8 cellular contexts compared by ENCODE assay signal in the genomic region with DNA sequence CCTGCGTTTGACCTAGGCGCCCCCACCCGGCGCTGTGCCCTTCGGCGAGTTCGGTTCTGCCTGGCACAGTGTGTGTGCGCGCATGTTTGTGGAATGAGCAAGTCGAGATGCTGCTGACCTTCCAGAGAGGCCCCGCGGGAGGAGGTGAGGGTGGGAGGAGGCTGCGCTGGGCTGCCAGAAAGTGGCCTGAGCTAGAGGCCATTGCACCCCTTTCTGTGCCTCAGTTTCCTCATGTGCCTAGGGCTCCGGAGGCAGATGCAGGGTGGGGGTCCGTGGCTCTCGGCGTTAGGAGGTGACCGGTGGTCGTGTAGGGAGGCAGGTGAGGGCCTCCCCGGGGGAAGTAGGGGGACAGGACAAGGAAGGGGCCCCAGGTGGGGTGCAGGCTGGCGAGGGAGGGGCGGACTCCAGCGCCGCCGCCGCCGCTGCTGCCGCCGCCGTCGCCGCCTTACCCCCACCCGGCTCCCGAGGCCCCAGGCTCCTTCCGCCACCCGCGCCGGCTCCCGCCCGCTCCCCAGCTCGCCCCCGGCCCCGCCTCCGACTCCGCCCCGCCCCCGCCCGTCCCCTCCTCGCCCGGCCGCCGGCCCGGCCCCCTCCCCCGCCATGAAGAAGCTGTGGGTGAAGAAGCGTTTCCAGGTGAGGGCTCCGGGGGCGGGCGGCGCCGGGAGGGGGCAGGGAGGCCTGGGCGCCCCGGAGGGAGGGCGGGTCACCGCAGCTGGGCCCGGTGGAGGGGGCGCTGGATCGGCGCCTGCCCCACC. TPM values are rescaled to one million over a fixed set of nuclear protein-coding genes. Genes with fewer than 3 reads are reported as not detected.
DNase-seq lines count a peak whose midpoint lies in the region; ATAC-seq and TF ChIP-seq lines count a peak whose summit lies in the region.

No MANE protein-coding gene starts in this region.

- intact Hi-C loops in ascending aorta (cut with DNase I): loop anchor here (5.0 kb wide), 1 partner anchor 34 kb away; no protein-coding TSS in a partner anchor

- H3K9ac ChIP-seq in skeletal muscle satellite cell (ENCODE audit: low read depth, low read length): peak overlapping the region; percentile 66

- H3K27me3 ChIP-seq in SJSA1 (replicated peaks): peaks cover 4% of the 10 kb centered on the region; the same call in 1 of the 2 replicates
- no peaks in the 10 kb centered on the region for H3K27me3 ChIP-seq in ascending aorta
- peaks cover 2% of the 10 kb centered on the region for H3K27me3 ChIP-seq in skeletal muscle satellite cell (ENCODE audit: control insufficient read depth, insufficient read depth, low read length)

- peaks cover 8% of the 10 kb centered on the region for H3K4me1 ChIP-seq in SJSA1 (replicated peaks)
- H3K4me1 ChIP-seq in ascending aorta: peaks cover 4 to 45% of the 10 kb centered on the region in 2 donors
- H3K4me1 ChIP-seq in skeletal muscle satellite cell (ENCODE audit: control insufficient read depth, insufficient read depth, low read length): peaks cover 35% of the 10 kb centered on the region

- H3K4me3 ChIP-seq in SJSA1: peak overlapping the region; percentile 45
- peak overlapping the region; percentile 85 to 89 for H3K4me3 ChIP-seq in ascending aorta
- peak overlapping the region; percentile 71 for H3K4me3 ChIP-seq in skeletal muscle satellite cell (ENCODE audit: low read length)

- no peaks in the 10 kb centered on the region for H3K9me3 ChIP-seq in SJSA1 (replicated peaks)
- H3K9me3 ChIP-seq in ascending aorta: no peaks in the 10 kb centered on the region
- H3K9me3 ChIP-seq in skeletal muscle satellite cell (replicated peaks; ENCODE audit: low read length): no peaks in the 10 kb centered on the region

- peak; percentile 14 for DNase-seq in DMS79 treated with DMSO at 0.1 percent for 48 hours (lab: John Stamatoyannopoulos, UW)
- no peak for DNase-seq in DMS79 (lab: John Stamatoyannopoulos, UW)
- peak in 1 of 2 experiments; percentile 15 for DNase-seq in SJSA1 (ENCODE audit: low read depth in 1 of 2, low spot score in 2 of 2)
- peak in 1 of 2 donors; percentile 89 for DNase-seq in ascending aorta (ENCODE audit: low spot score in 2 of 2)
- peak; percentile 90 for DNase-seq in hepatic stellate cell (ENCODE audit: low spot score)
- no peak for DNase-seq in KG1 (lab: John Stamatoyannopoulos, UW)

- no peak for TF ChIP-seq CTCF in ascending aorta (IDR thresholded peaks at IDR 0.05)

- no peak for ATAC-seq in GM18519 (IDR thresholded peaks at IDR 0.05; ENCODE audit: low FRiP score, unreplicated experiment)

- no peaks in the 10 kb centered on the region for H3K36me3 ChIP-seq in SJSA1
- peaks cover 2 to 3% of the 10 kb centered on the region in 2 donors for H3K36me3 ChIP-seq in ascending aorta
- H3K36me3 ChIP-seq in skeletal muscle satellite cell (ENCODE audit: insufficient read depth, low read length): no peaks in the 10 kb centered on the region

- H3K4me2 ChIP-seq in skeletal muscle satellite cell (ENCODE audit: low read length): peak overlapping the region; percentile 96

- H3K27ac ChIP-seq in SJSA1 (no peak overlapping the region), ascending aorta (peak overlapping the region; percentile 91 to 94)

RNA-seq across cellular contexts. Expression of gene SPEG, which starts 7.0 kb away (rescaled TPM):
- 0.44 and 4.2 TPM in 2 replicates for total RNA-seq in SJSA1 (2014; rRNA removed; shearing (Covaris generic))
- 390 TPM for total RNA-seq in ascending aorta
- total RNA-seq in skeletal muscle satellite cell (2012; rRNA removed): 9.6 and 11.4 TPM in 2 replicates

RNA-seq across cellular contexts. Expression of gene DES, which starts 23.5 kb away (rescaled TPM):
- 0.13 TPM in 1 of 2 replicates, not detected in the other for total RNA-seq in SJSA1 (2014; rRNA removed; shearing (Covaris generic))
- 182 TPM for total RNA-seq in ascending aorta
- 73.8 and 446 TPM in 2 replicates for total RNA-seq in skeletal muscle satellite cell (2012; rRNA removed)

RNA-seq across cellular contexts. Expression of gene DNPEP, which starts 53.9 kb away (rescaled TPM):
- 25.5 and 56.1 TPM in 2 replicates for total RNA-seq in SJSA1 (2014; rRNA removed; shearing (Covaris generic))
- total RNA-seq in ascending aorta: 113 TPM
- 69.5 and 79.3 TPM in 2 replicates for total RNA-seq in skeletal muscle satellite cell (2012; rRNA removed)

RNA-seq across cellular contexts. Expression of gene GMPPA, which starts 57.1 kb away (rescaled TPM):
- total RNA-seq in SJSA1 (2014; rRNA removed; shearing (Covaris generic)): 40.5 and 47.0 TPM in 2 replicates
- 11.4 TPM for total RNA-seq in ascending aorta
- 51.2 and 71.9 TPM in 2 replicates for total RNA-seq in skeletal muscle satellite cell (2012; rRNA removed)

Comparison
In these comparisons a context has a peak if more than half of its experiments do, and no peak if none do; other contexts are left out.
1. DNase-seq: peak in DMS79 treated with DMSO at 0.1 percent for 48 hours (single experiment) and hepatic stellate cell (single experiment); none in DMS79 (single experiment) and KG1 (single experiment).
2. RNA of gene SPEG, which starts 7.0 kb away (total RNA-seq): 390 TPM in ascending aorta (single experiment); 0.44 to 4.2 TPM in SJSA1; every median in the first group is over 10 times any median in the second.
3. RNA of gene DES, which starts 23.5 kb away (total RNA-seq): 182 TPM in ascending aorta (single experiment); 0.13 TPM in SJSA1; every median in the first group is over 100 times any median in the second.
4. Peak in every context shown above with its lines, with median percentiles within 50 percentile points of each other: H3K4me3 ChIP-seq.